8 cellular contexts compared by ENCODE assay signal in the genomic region with DNA sequence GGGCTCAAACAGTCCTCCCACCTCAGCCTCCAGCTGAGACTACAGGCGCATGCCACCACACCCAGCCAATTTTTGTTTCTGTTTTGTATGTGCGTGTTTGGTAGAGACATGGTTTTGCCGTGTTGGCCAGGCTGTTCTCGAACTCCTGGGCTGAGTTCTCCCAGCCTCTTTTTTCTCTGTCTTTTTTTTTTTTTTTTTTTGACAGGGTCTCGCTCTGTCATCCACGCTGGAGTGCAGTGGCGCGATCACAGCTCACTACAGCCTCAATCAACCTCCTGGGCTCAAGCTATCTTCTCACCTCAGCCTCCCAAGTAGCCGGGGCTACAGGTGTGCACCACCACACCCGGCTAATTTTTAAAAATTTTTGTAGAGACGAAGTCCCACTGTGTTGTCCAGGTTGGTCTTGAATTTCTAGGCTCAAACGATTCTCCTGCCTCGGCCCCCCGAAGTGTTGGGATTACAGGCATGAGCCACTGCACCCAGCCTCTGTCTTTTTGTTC. TPM values are rescaled to one million over a fixed set of nuclear protein-coding genes. Genes with fewer than 3 reads are reported as not detected.
DNase-seq lines count a peak whose midpoint lies in the region; ATAC-seq and TF ChIP-seq lines count a peak whose summit lies in the region.

No MANE protein-coding gene starts in this region.

- H3K27ac Mint-ChIP-seq in activated naive CD4-positive, alpha-beta T cell treated with anti-CD3 and anti-CD28 coated beads for 36 hours: peak overlapping the region; percentile 98

- H3K9me3 ChIP-seq in breast epithelium (no peaks in the 10 kb centered on the region), mucosa of descending colon (no peaks in the 10 kb centered on the region)

- H3K4me1 Mint-ChIP-seq in activated naive CD4-positive, alpha-beta T cell treated with anti-CD3 and anti-CD28 coated beads for 36 hours (ENCODE audit: low read depth): peaks cover 21% of the 10 kb centered on the region

- ATAC-seq in mucosa of descending colon (no peak), HG02759 (IDR thresholded peaks at IDR 0.05; ENCODE audit: unreplicated experiment) (no peak), GM19328 (IDR thresholded peaks at IDR 0.05; ENCODE audit: unreplicated experiment) (no peak), GM19467 (IDR thresholded peaks at IDR 0.05; ENCODE audit: unreplicated experiment) (no peak)

- WGBS in urinary bladder: 94% methylated on average over 14 of the region's 14 CpGs

- TF ChIP-seq CTCF in breast epithelium (IDR thresholded peaks at IDR 0.05) (no peak), mucosa of descending colon (IDR thresholded peaks at IDR 0.05) (no peak)

- no peaks in the 10 kb centered on the region for H3K9me3 Mint-ChIP-seq in activated naive CD4-positive, alpha-beta T cell treated with anti-CD3 and anti-CD28 coated beads for 36 hours

- no peaks in the 10 kb centered on the region for H3K36me3 ChIP-seq in breast epithelium
- no peaks in the 10 kb centered on the region for H3K36me3 ChIP-seq in mucosa of descending colon (ENCODE audit: low read depth)
- H3K36me3 ChIP-seq in urinary bladder (ENCODE audit: insufficient read depth): no peaks in the 10 kb centered on the region

- H3K27me3 ChIP-seq in breast epithelium: no peaks in the 10 kb centered on the region

- CTCF ChIA-PET in activated naive CD4-positive, alpha-beta T cell treated with anti-CD3 and anti-CD28 coated beads for 36 hours (lab: Charles Lee): interaction anchor here (0.6 to 5.9 kb wide), 23 partner anchors 10 to 845 kb away, joined by 3 to 146 read pairs (median 6); a partner anchor contains a TSS

- H3K27ac ChIP-seq in breast epithelium: peak overlapping the region; percentile 91 to 99
- peak overlapping the region; percentile 75 for H3K27ac ChIP-seq in urinary bladder (ENCODE audit: low read depth)

- intact Hi-C loops in activated naive CD4-positive, alpha-beta T cell treated with anti-CD3 and anti-CD28 coated beads for 36 hours (cut with micrococcal nuclease): loop anchor here (1.0 to 5.0 kb wide), 7 partner anchors 115 to 928 kb away; a partner anchor contains a TSS
- intact Hi-C loops in breast epithelium (cut with DNase I; ENCODE audit: low total_unique reads): loop anchor here (1.0 kb wide), 1 partner anchor 38 kb away; a partner anchor contains a TSS
- intact Hi-C loops in mucosa of descending colon (cut with DNase I, micrococcal nuclease): loop anchor here (5.0 to 10.0 kb wide), 2 partner anchors 167 to 304 kb away; no protein-coding TSS in a partner anchor

- H3K27me3 Mint-ChIP-seq in activated naive CD4-positive, alpha-beta T cell treated with anti-CD3 and anti-CD28 coated beads for 36 hours (ENCODE audit: low read depth): no peaks in the 10 kb centered on the region

- peak overlapping the region; percentile 98 for H3K4me3 Mint-ChIP-seq in activated naive CD4-positive, alpha-beta T cell treated with anti-CD3 and anti-CD28 coated beads for 36 hours

- TF ChIP-seq POLR2A in breast epithelium (IDR thresholded peaks at IDR 0.05): no peak

- H3K4me1 ChIP-seq in breast epithelium: peaks cover 0 to 4% of the 10 kb centered on the region in 2 donors
- no peaks in the 10 kb centered on the region for H3K4me1 ChIP-seq in mucosa of descending colon (ENCODE audit: low read depth)
- peaks cover 2% of the 10 kb centered on the region for H3K4me1 ChIP-seq in urinary bladder (ENCODE audit: insufficient read depth)

- H3K36me3 Mint-ChIP-seq in activated naive CD4-positive, alpha-beta T cell treated with anti-CD3 and anti-CD28 coated beads for 36 hours (ENCODE audit: low read depth): peaks cover 2% of the 10 kb centered on the region

- DNase-seq in activated naive CD4-positive, alpha-beta T cell treated with anti-CD3 and anti-CD28 coated beads for 36 hours: peak; percentile 15
- DNase-seq in activated naive CD4-positive, alpha-beta T cell (lab: John Stamatoyannopoulos, UW): no peak
- DNase-seq in breast epithelium (ENCODE audit: low spot score in 2 of 2) (peak in 1 of 2 donors; percentile 25), mucosa of descending colon (peak; percentile 45 to 58 (median 54))

- H3K4me3 ChIP-seq in breast epithelium (peak overlapping the region; percentile 56 to 95 (median 91)), mucosa of descending colon (no peak overlapping the region), urinary bladder (ENCODE audit: low read depth, low read length) (no peak overlapping the region)

RNA-seq across cellular contexts. Expression of a gene that starts 0.9 kb away (rescaled TPM):
- total RNA-seq in activated naive CD4-positive, alpha-beta T cell treated with anti-CD3 and anti-CD28 coated beads for 36 hours: 10 to 100 TPM; 38.9 to 39.9 TPM
- total RNA-seq in breast epithelium (10 to 100 TPM; 19.0 to 30.0 (median 22.3) TPM), mucosa of descending colon (10 to 100 TPM; 18.0 to 26.0 (median 18.8) TPM), urinary bladder (13.4 TPM)
- polyA plus RNA-seq in urinary bladder: 14.6 TPM

RNA-seq across cellular contexts. Expression of a gene that starts 37.8 kb away (rescaled TPM):
- 10 to 100 TPM; 23.1 to 24.5 TPM for total RNA-seq in activated naive CD4-positive, alpha-beta T cell treated with anti-CD3 and anti-CD28 coated beads for 36 hours
- total RNA-seq in breast epithelium (10 to 100 TPM; 20.2 to 28.5 (median 22.6) TPM), mucosa of descending colon (10 to 100 TPM; 16.1 to 32.8 (median 16.3) TPM), urinary bladder (24.9 TPM)
- 5.5 TPM for polyA plus RNA-seq in urinary bladder

Comparison
In these comparisons a context has a peak if more than half of its experiments do, and no peak if none do; other contexts are left out.
1. DNase-seq: peak in activated naive CD4-positive, alpha-beta T cell treated with anti-CD3 and anti-CD28 coated beads for 36 hours (single experiment) and mucosa of descending colon (3 of 3); none in activated naive CD4-positive, alpha-beta T cell (0 of 4).
2. H3K4me3 ChIP-seq: peak in breast epithelium (3 of 3); none in mucosa of descending colon (single experiment) and urinary bladder (single experiment).